32 cellular contexts compared by ENCODE assay signal in the genomic region with DNA sequence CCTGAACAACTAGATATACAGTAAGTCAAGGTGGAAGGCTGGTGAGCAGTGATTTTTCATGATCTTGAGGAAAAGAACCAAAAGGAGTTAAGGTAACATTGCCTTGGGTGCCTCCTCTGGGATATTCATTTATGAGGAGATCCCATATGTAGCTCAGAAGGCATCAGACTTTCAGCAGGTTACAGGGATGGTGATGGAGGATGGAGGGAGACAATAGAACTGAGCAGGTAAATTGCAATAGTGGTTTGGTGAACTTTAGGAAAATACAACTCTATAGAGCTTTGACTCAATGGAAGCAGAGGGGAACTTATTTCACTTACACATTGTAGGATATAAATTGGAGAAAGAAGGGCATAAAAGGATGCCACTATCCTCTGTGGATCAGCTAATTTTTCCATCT.
"Had no signal": no experiment of that assay in that cellular context is flagged by ENCODE, and none has a peak within 500 bp of the region (broad histone marks: within the 10 kb centered on the region; RNA-seq: fewer than 3 reads in every experiment).

No MANE protein-coding gene starts in this region.

- H3K9me3 ChIP-seq: adrenal gland, body of pancreas had no signal

- H3K27me3 ChIP-seq: adrenal gland, body of pancreas had no signal

- H3K4me3 Mint-ChIP-seq: activated CD4-positive, alpha-beta memory T cell treated with anti-CD3 and anti-CD28 coated beads for 36 hours; activated CD4-positive, alpha-beta T cell treated with anti-CD3 and anti-CD28 coated beads for 36 hours; activated CD4-positive, alpha-beta T cell treated with anti-CD3 and anti-CD28 coated beads, Interleukin-2, amount 10 ng/mL, durations not matched to agents 24 days and 14 days; activated CD8-positive, alpha-beta memory T cell treated with anti-CD3 and anti-CD28 coated beads, Interleukin-2, amount 10 ng/mL, durations not matched to agents 7 days and 5 days; activated CD8-positive, alpha-beta T cell treated with anti-CD3 and anti-CD28 coated beads, Interleukin-2, amount 10 ng/mL, durations not matched to agents 7 days and 5 days; activated naive CD4-positive, alpha-beta T cell treated with anti-CD3 and anti-CD28 coated beads for 36 hours; activated naive CD4-positive, alpha-beta T cell treated with anti-CD3 and anti-CD28 coated beads, Interleukin-2, amount 50 U/mL, for 24 hours; activated naive CD8-positive, alpha-beta T cell treated with anti-CD3 and anti-CD28 coated beads for 36 hours; activated naive CD8-positive, alpha-beta T cell treated with anti-CD3 and anti-CD28 coated beads, Interleukin-2, amount 50 U/mL, for 24 hours; activated T-helper 1 cell treated with anti-CD3 and anti-CD28 coated beads, Interleukin-12 subunit alpha, Interleukin-12 subunit beta, Interleukin-2, Interleukin-4 antibody, amounts not matched to agents 30 ng/mL and 10 ng/mL and 1 ng/mL, durations not matched to agents 14 hours and 24 hours and 36 hours; T-helper 17 cell; T-helper 2 cell treated with Interferon-gamma antibody and Interleukin-4, amounts not matched to agents 5 μg/mL and 100 μg/mL, for 36 hours had no signal

- ATAC-seq: activated CD4-positive, alpha-beta T cell treated with anti-CD3 and anti-CD28 coated beads for 36 hours; activated CD8-positive, alpha-beta memory T cell treated with anti-CD3 and anti-CD28 coated beads, Interleukin-2, amount 10 ng/mL, durations not matched to agents 7 days and 5 days; activated CD8-positive, alpha-beta T cell treated with anti-CD3 and anti-CD28 coated beads, Interleukin-2, amount 10 ng/mL, durations not matched to agents 7 days and 5 days; activated naive CD8-positive, alpha-beta T cell treated with anti-CD3 and anti-CD28 coated beads, Interleukin-2, amount 50 U/mL, for 24 hours; body of pancreas; esophagus mucosa; T-helper 17 cell had no signal

- H3K4me3 ChIP-seq: adrenal gland, body of pancreas had no signal

- H3K4me1 ChIP-seq: adrenal gland, body of pancreas had no signal

- H3K4me1 Mint-ChIP-seq: activated CD4-positive, alpha-beta T cell treated with anti-CD3 and anti-CD28 coated beads for 36 hours; activated CD4-positive, alpha-beta T cell treated with anti-CD3 and anti-CD28 coated beads, Interleukin-2, amount 10 ng/mL, durations not matched to agents 24 days and 14 days; activated CD8-positive, alpha-beta memory T cell treated with anti-CD3 and anti-CD28 coated beads, Interleukin-2, amount 10 ng/mL, durations not matched to agents 7 days and 5 days; activated naive CD4-positive, alpha-beta T cell treated with anti-CD3 and anti-CD28 coated beads, Interleukin-2, amount 50 U/mL, for 24 hours; activated naive CD8-positive, alpha-beta T cell treated with anti-CD3 and anti-CD28 coated beads for 36 hours; activated naive CD8-positive, alpha-beta T cell treated with anti-CD3 and anti-CD28 coated beads, Interleukin-2, amount 50 U/mL, for 24 hours; T-helper 17 cell had no signal

- H3K9me3 Mint-ChIP-seq: activated CD4-positive, alpha-beta memory T cell treated with anti-CD3 and anti-CD28 coated beads for 36 hours had no signal

- FAIRE-seq: colon, frontal cortex had no signal

- H3K36me3 Mint-ChIP-seq: activated CD4-positive, alpha-beta memory T cell treated with anti-CD3 and anti-CD28 coated beads for 36 hours; activated CD8-positive, alpha-beta memory T cell treated with anti-CD3 and anti-CD28 coated beads, Interleukin-2, amount 10 ng/mL, durations not matched to agents 7 days and 5 days; activated naive CD4-positive, alpha-beta T cell treated with anti-CD3 and anti-CD28 coated beads, Interleukin-2, amount 50 U/mL, for 24 hours; activated naive CD8-positive, alpha-beta T cell treated with anti-CD3 and anti-CD28 coated beads for 36 hours had no signal

- H3K27ac Mint-ChIP-seq: activated CD4-positive, alpha-beta memory T cell treated with anti-CD3 and anti-CD28 coated beads for 36 hours; activated CD4-positive, alpha-beta T cell treated with anti-CD3 and anti-CD28 coated beads for 36 hours; activated CD4-positive, alpha-beta T cell treated with anti-CD3 and anti-CD28 coated beads, Interleukin-2, amount 10 ng/mL, durations not matched to agents 24 days and 14 days; activated CD8-positive, alpha-beta memory T cell treated with anti-CD3 and anti-CD28 coated beads, Interleukin-2, amount 10 ng/mL, durations not matched to agents 7 days and 5 days; activated CD8-positive, alpha-beta T cell treated with anti-CD3 and anti-CD28 coated beads, Interleukin-2, amount 10 ng/mL, durations not matched to agents 7 days and 5 days; activated naive CD4-positive, alpha-beta T cell treated with anti-CD3 and anti-CD28 coated beads for 36 hours; activated naive CD4-positive, alpha-beta T cell treated with anti-CD3 and anti-CD28 coated beads, Interleukin-2, amount 50 U/mL, for 24 hours; activated naive CD8-positive, alpha-beta T cell treated with anti-CD3 and anti-CD28 coated beads for 36 hours; activated naive CD8-positive, alpha-beta T cell treated with anti-CD3 and anti-CD28 coated beads, Interleukin-2, amount 50 U/mL, for 24 hours; activated T-helper 1 cell treated with anti-CD3 and anti-CD28 coated beads, Interleukin-12 subunit alpha, Interleukin-12 subunit beta, Interleukin-2, Interleukin-4 antibody, amounts not matched to agents 30 ng/mL and 10 ng/mL and 1 ng/mL, durations not matched to agents 14 hours and 24 hours and 36 hours; activated T-helper 2 cell treated with anti-CD3 and anti-CD28 coated beads, Interferon-gamma antibody, Interleukin-2, Interleukin-4, amounts not matched to agents 10 μg/mL and 5 μg/mL and 100 μg/mL, durations not matched to agents 14 hours and 24 hours and 36 hours; T-helper 17 cell; T-helper 2 cell treated with Interferon-gamma antibody and Interleukin-4, amounts not matched to agents 5 μg/mL and 100 μg/mL, for 36 hours had no signal

- DNase-seq: activated CD4-positive, alpha-beta memory T cell treated with anti-CD3 and anti-CD28 coated beads for 36 hours; activated CD4-positive, alpha-beta T cell treated with anti-CD3 and anti-CD28 coated beads for 36 hours; activated CD4-positive, alpha-beta T cell treated with anti-CD3 and anti-CD28 coated beads, Interleukin-2, amount 10 ng/mL, durations not matched to agents 24 days and 14 days; activated CD4-positive, CD25-positive, alpha-beta regulatory T cell; activated CD4-positive, CD25-positive, alpha-beta regulatory T cell treated with anti-CD3 and anti-CD28 coated beads, Interleukin-2, amount 50 U/mL, for 72 hours; activated CD8-positive, alpha-beta memory T cell treated with anti-CD3 and anti-CD28 coated beads, Interleukin-2, amount 10 ng/mL, durations not matched to agents 7 days and 5 days; activated CD8-positive, alpha-beta memory T cell treated with anti-CD3 and anti-CD28 coated beads, Interleukin-2, amount 50 U/mL, for 4 hours; activated CD8-positive, alpha-beta T cell treated with anti-CD3 and anti-CD28 coated beads, Interleukin-2, amount 10 ng/mL, durations not matched to agents 7 days and 5 days; activated effector memory CD4-positive, alpha-beta T cell treated with anti-CD3 and anti-CD28 coated beads, Interleukin-2, amount 50 U/mL, for 16 hours; activated naive CD4-positive, alpha-beta T cell treated with anti-CD3 and anti-CD28 coated beads for 36 hours; activated naive CD8-positive, alpha-beta T cell treated with anti-CD3 and anti-CD28 coated beads for 36 hours; activated naive CD8-positive, alpha-beta T cell treated with anti-CD3 and anti-CD28 coated beads, Interleukin-2, amount 50 U/mL, for 24 hours; activated T-cell treated with anti-CD3 and anti-CD28 coated beads, Interleukin-2, amount 50 U/mL, for 1 hour; activated T-cell treated with anti-CD3 and anti-CD28 coated beads, Interleukin-2, amount 50 U/mL, for 48 hours; adrenal gland; amygdala; aorta; body of pancreas; caudate nucleus; effector CD8-positive, alpha-beta T cell; foreskin fibroblast; head of caudate nucleus; T-helper 17 cell; T1000; WERI-Rb-1 had no signal

- H3K27me3 Mint-ChIP-seq: activated CD4-positive, alpha-beta memory T cell treated with anti-CD3 and anti-CD28 coated beads for 36 hours; activated CD4-positive, alpha-beta T cell treated with anti-CD3 and anti-CD28 coated beads for 36 hours; activated CD4-positive, alpha-beta T cell treated with anti-CD3 and anti-CD28 coated beads, Interleukin-2, amount 10 ng/mL, durations not matched to agents 24 days and 14 days; activated CD8-positive, alpha-beta memory T cell treated with anti-CD3 and anti-CD28 coated beads, Interleukin-2, amount 10 ng/mL, durations not matched to agents 7 days and 5 days; activated naive CD4-positive, alpha-beta T cell treated with anti-CD3 and anti-CD28 coated beads, Interleukin-2, amount 50 U/mL, for 24 hours; activated naive CD8-positive, alpha-beta T cell treated with anti-CD3 and anti-CD28 coated beads for 36 hours; activated naive CD8-positive, alpha-beta T cell treated with anti-CD3 and anti-CD28 coated beads, Interleukin-2, amount 50 U/mL, for 24 hours; T-helper 17 cell had no signal

- H3K27ac ChIP-seq: adrenal gland, body of pancreas, WERI-Rb-1 had no signal

- H3K36me3 ChIP-seq: adrenal gland, WERI-Rb-1 had no signal
